In genomic region chr6:111771084-111771411, GRCh38 we compare ENCODE assay signal across 20 cellular contexts.
DNase-seq lines count a peak whose midpoint lies in the region; ATAC-seq and TF ChIP-seq lines count a peak whose summit lies in the region.
"Had no signal": no experiment of that assay in that cellular context is flagged by ENCODE, and none has a peak within 500 bp of the region (broad histone marks: within the 10 kb centered on the region; RNA-seq: fewer than 3 reads in every experiment).

No MANE protein-coding gene starts in this region.

- H2AFZ ChIP-seq in GM23338: no peak overlapping the region

- peaks cover 15% of the 10 kb centered on the region for H3K79me2 ChIP-seq in GM23338 (replicated peaks; ENCODE audit: insufficient read depth)

- peaks cover 66% of the 10 kb centered on the region for H3K36me3 Mint-ChIP-seq in activated CD4-positive, alpha-beta T cell treated with anti-CD3 and anti-CD28 coated beads, Interleukin-2, amount 10 ng/mL, durations not matched to agents 24 days and 14 days (ENCODE audit: low read depth)
- peaks cover 6% of the 10 kb centered on the region; the same call in 1 of the 3 replicates for H3K36me3 Mint-ChIP-seq in GM23338 (ENCODE audit: low read depth)
- H3K36me3 Mint-ChIP-seq in activated T-helper 2 cell treated with anti-CD3 and anti-CD28 coated beads, Interferon-gamma antibody, Interleukin-2, Interleukin-4, amounts not matched to agents 10 μg/mL and 5 μg/mL and 100 μg/mL, durations not matched to agents 14 hours and 24 hours and 36 hours (ENCODE audit: low read depth): peaks cover 60% of the 10 kb centered on the region
- H3K36me3 Mint-ChIP-seq in naive thymus-derived CD8-positive, alpha-beta T cell: peaks cover 9 to 25% (median 21%) of the 10 kb centered on the region in 3 donors

- no peaks in the 10 kb centered on the region for H3K27me3 Mint-ChIP-seq in activated CD4-positive, alpha-beta T cell treated with anti-CD3 and anti-CD28 coated beads, Interleukin-2, amount 10 ng/mL, durations not matched to agents 24 days and 14 days
- peaks cover 3% of the 10 kb centered on the region for H3K27me3 Mint-ChIP-seq in GM23338 (ENCODE audit: insufficient read depth, low read depth, poor library complexity)
- no peaks in the 10 kb centered on the region for H3K27me3 Mint-ChIP-seq in activated T-helper 2 cell treated with anti-CD3 and anti-CD28 coated beads, Interferon-gamma antibody, Interleukin-2, Interleukin-4, amounts not matched to agents 10 μg/mL and 5 μg/mL and 100 μg/mL, durations not matched to agents 14 hours and 24 hours and 36 hours (ENCODE audit: low read depth)
- no peaks in the 10 kb centered on the region for H3K27me3 Mint-ChIP-seq in naive thymus-derived CD8-positive, alpha-beta T cell

- H3K27me3 ChIP-seq in GM23338 (ENCODE audit: insufficient read depth) (no peaks in the 10 kb centered on the region), H7 (ENCODE audit: control insufficient read depth, insufficient read depth, low read length) (no peaks in the 10 kb centered on the region)
- H3K27me3 ChIP-seq: BLaER1, colonic mucosa, esophagus squamous epithelium, gastrocnemius medialis, upper lobe of right lung had no signal

- H3F3A ChIP-seq in GM23338 (replicated peaks; ENCODE audit: low read depth): no peaks in the 10 kb centered on the region

- no peaks in the 10 kb centered on the region for H3K36me3 ChIP-seq in GM23338 (ENCODE audit: insufficient read depth)
- H3K36me3 ChIP-seq in H7 (replicated peaks; ENCODE audit: control insufficient read depth, insufficient read depth, low read length): no peaks in the 10 kb centered on the region
- H3K36me3 ChIP-seq: colonic mucosa, esophagus squamous epithelium, gastrocnemius medialis, upper lobe of right lung had no signal

- ATAC-seq in GM23338: no peak
- no peak for ATAC-seq in naive thymus-derived CD8-positive, alpha-beta T cell
- ATAC-seq: A549, gastrocnemius medialis, Panc1, upper lobe of right lung had no signal

- no peak for DNase-seq in activated CD4-positive, alpha-beta T cell treated with anti-CD3 and anti-CD28 coated beads, Interleukin-2, amount 10 ng/mL, durations not matched to agents 24 days and 14 days
- DNase-seq in activated CD4-positive, alpha-beta T cell treated with anti-CD3 and anti-CD28 coated beads for 1 hour: no peak
- DNase-seq in GM23338 (ENCODE audit: low spot score): no peak
- DNase-seq in activated T-helper 2 cell treated with anti-CD3 and anti-CD28 coated beads, Interferon-gamma antibody, Interleukin-2, Interleukin-4, amounts not matched to agents 10 μg/mL and 5 μg/mL and 100 μg/mL, durations not matched to agents 14 hours and 24 hours and 36 hours (ENCODE audit: low spot score): no peak
- no peak for DNase-seq in naive thymus-derived CD8-positive, alpha-beta T cell
- DNase-seq in NCI-H82 treated with DMSO at 0.1 percent for 48 hours (lab: John Stamatoyannopoulos, UW; ENCODE audit: unreplicated experiment): no peak
- DNase-seq in H7: no peak
- DNase-seq in NCI-H526 (lab: John Stamatoyannopoulos, UW): no peak
- DNase-seq: activated CD4-positive, alpha-beta T cell treated with anti-CD3 and anti-CD28 coated beads, Interleukin-2, amount 50 U/mL, for 1 hour; colonic mucosa; esophagus squamous epithelium; gastrocnemius medialis; IMR-90; kidney; NCI-H2081; SIG-M5; upper lobe of right lung had no signal

- H3K4me2 ChIP-seq in GM23338: peak overlapping the region; percentile 24; the same call in 1 of the 2 replicates
- H3K4me2 ChIP-seq: A549, BLaER1 had no signal

- intact Hi-C loops in activated CD4-positive, alpha-beta T cell treated with anti-CD3 and anti-CD28 coated beads, Interleukin-2, amount 10 ng/mL, durations not matched to agents 24 days and 14 days (cut with micrococcal nuclease): no loop called here
- intact Hi-C loops in activated T-helper 2 cell treated with anti-CD3 and anti-CD28 coated beads, Interferon-gamma antibody, Interleukin-2, Interleukin-4, amounts not matched to agents 10 μg/mL and 5 μg/mL and 100 μg/mL, durations not matched to agents 14 hours and 24 hours and 36 hours (cut with micrococcal nuclease): no loop called here

- POLR2A ChIA-PET in naive thymus-derived CD8-positive, alpha-beta T cell (lab: Charles Lee): interaction anchor here (1.0 to 1.3 kb wide), 2 partner anchors 11 to 12 kb away, joined by 3 read pairs; no protein-coding TSS in a partner anchor

- H3K4me3 ChIP-seq in GM23338: no peak overlapping the region
- no peak overlapping the region for H3K4me3 ChIP-seq in H7 (ENCODE audit: insufficient read depth, low read depth, low read length)
- H3K4me3 ChIP-seq: A549, BLaER1, colonic mucosa, esophagus squamous epithelium, gastrocnemius medialis, upper lobe of right lung had no signal

- H3K9me3 Mint-ChIP-seq in activated CD4-positive, alpha-beta T cell treated with anti-CD3 and anti-CD28 coated beads, Interleukin-2, amount 10 ng/mL, durations not matched to agents 24 days and 14 days: peaks cover 10% of the 10 kb centered on the region
- H3K9me3 Mint-ChIP-seq in GM23338: no peaks in the 10 kb centered on the region
- H3K9me3 Mint-ChIP-seq in activated T-helper 2 cell treated with anti-CD3 and anti-CD28 coated beads, Interferon-gamma antibody, Interleukin-2, Interleukin-4, amounts not matched to agents 10 μg/mL and 5 μg/mL and 100 μg/mL, durations not matched to agents 14 hours and 24 hours and 36 hours: no peaks in the 10 kb centered on the region
- peaks cover 0 to 9% (median 2%) of the 10 kb centered on the region in 9 donors for H3K9me3 Mint-ChIP-seq in naive thymus-derived CD8-positive, alpha-beta T cell

- H3K27ac ChIP-seq in GM23338 (ENCODE audit: low read depth): peak overlapping the region; percentile 65; the same call in 1 of the 2 replicates
- H3K27ac ChIP-seq: A549, BLaER1, colonic mucosa, esophagus squamous epithelium, upper lobe of right lung had no signal

- no peaks in the 10 kb centered on the region for H3K9me2 ChIP-seq in GM23338 (ENCODE audit: insufficient read depth)

- no peaks in the 10 kb centered on the region for H4K20me1 ChIP-seq in GM23338 (replicated peaks; ENCODE audit: insufficient read depth)

- H3K27ac Mint-ChIP-seq in activated CD4-positive, alpha-beta T cell treated with anti-CD3 and anti-CD28 coated beads, Interleukin-2, amount 10 ng/mL, durations not matched to agents 24 days and 14 days: peak overlapping the region; percentile 75
- H3K27ac Mint-ChIP-seq in GM23338: no peak overlapping the region
- peak overlapping the region; percentile 3 for H3K27ac Mint-ChIP-seq in activated T-helper 2 cell treated with anti-CD3 and anti-CD28 coated beads, Interferon-gamma antibody, Interleukin-2, Interleukin-4, amounts not matched to agents 10 μg/mL and 5 μg/mL and 100 μg/mL, durations not matched to agents 14 hours and 24 hours and 36 hours
- peak overlapping the region; percentile 84 to 100 (median 92) for H3K27ac Mint-ChIP-seq in naive thymus-derived CD8-positive, alpha-beta T cell

- no peak for TF ChIP-seq CTCF in GM23338 (conservative IDR thresholded peaks at IDR 0.05; ENCODE audit: low read depth in 2 of 2)

- H3K4me3 Mint-ChIP-seq in activated CD4-positive, alpha-beta T cell treated with anti-CD3 and anti-CD28 coated beads, Interleukin-2, amount 10 ng/mL, durations not matched to agents 24 days and 14 days: no peak overlapping the region
- no peak overlapping the region for H3K4me3 Mint-ChIP-seq in GM23338
- H3K4me3 Mint-ChIP-seq in activated T-helper 2 cell treated with anti-CD3 and anti-CD28 coated beads, Interferon-gamma antibody, Interleukin-2, Interleukin-4, amounts not matched to agents 10 μg/mL and 5 μg/mL and 100 μg/mL, durations not matched to agents 14 hours and 24 hours and 36 hours (ENCODE audit: low read depth): no peak overlapping the region
- H3K4me3 Mint-ChIP-seq in naive thymus-derived CD8-positive, alpha-beta T cell: peak overlapping the region in 3 of 10 donors; percentile 3 to 37 (median 7)

- peaks cover 78% of the 10 kb centered on the region for H3K4me1 Mint-ChIP-seq in activated CD4-positive, alpha-beta T cell treated with anti-CD3 and anti-CD28 coated beads, Interleukin-2, amount 10 ng/mL, durations not matched to agents 24 days and 14 days
- peaks cover 46% of the 10 kb centered on the region for H3K4me1 Mint-ChIP-seq in GM23338
- peaks cover 78% of the 10 kb centered on the region for H3K4me1 Mint-ChIP-seq in activated T-helper 2 cell treated with anti-CD3 and anti-CD28 coated beads, Interferon-gamma antibody, Interleukin-2, Interleukin-4, amounts not matched to agents 10 μg/mL and 5 μg/mL and 100 μg/mL, durations not matched to agents 14 hours and 24 hours and 36 hours (ENCODE audit: low read depth)
- H3K4me1 Mint-ChIP-seq in naive thymus-derived CD8-positive, alpha-beta T cell: peaks cover 44 to 91% (median 89%) of the 10 kb centered on the region in 4 donors

- peaks cover 24% of the 10 kb centered on the region for H3K4me1 ChIP-seq in GM23338 (ENCODE audit: insufficient read depth)
- H3K4me1 ChIP-seq: A549, colonic mucosa, gastrocnemius medialis, upper lobe of right lung had no signal

TF ChIP-seq in GM23338, 12 proteins besides CTCF, POLR2A, EP300 and RAD21 (continues in another document):
- TF ChIP-seq EZH2 (IDR thresholded peaks at IDR 0.05; ENCODE audit: low read depth, unreplicated experiment) (no peak), NANOG (IDR thresholded peaks at IDR 0.05; ENCODE audit: borderline replicate concordance) (no peak)
